ENCODE assay signal across 22 cellular contexts in genomic region chr11:74460065-74460464, GRCh38. TPM values are rescaled to one million over a fixed set of nuclear protein-coding genes. Genes with fewer than 3 reads are reported as not detected.
DNase-seq lines count a peak whose midpoint lies in the region; ATAC-seq, FAIRE-seq and TF ChIP-seq lines count a peak whose summit lies in the region.
"Had no signal": no experiment of that assay in that cellular context is flagged by ENCODE, and none has a peak within 500 bp of the region (broad histone marks: within the 10 kb centered on the region; RNA-seq: fewer than 3 reads in every experiment).

No MANE protein-coding gene starts in this region.

- intact Hi-C loops in esophagus squamous epithelium (cut with DNase I) = no loop called here

- H3K27me3 Mint-ChIP-seq in osteocyte (ENCODE audit: unreplicated experiment) = peaks cover 16% of the 10 kb centered on the region

- no peak for FAIRE-seq in A549 (lab: Jason Lieb, UNC)
- no peak for FAIRE-seq in GM19239 (lab: Jason Lieb, UNC)
- FAIRE-seq: GM12878, H54 had no signal

- ATAC-seq in A549 = no peak
- no peak for ATAC-seq in HG03108 (IDR thresholded peaks at IDR 0.05; ENCODE audit: unreplicated experiment)
- ATAC-seq: activated CD4-positive, CD25-positive, alpha-beta regulatory T cell treated with anti-CD3 and anti-CD28 coated beads, Interleukin-2, amount 50 U/mL, for 24 hours; GM12878 had no signal

- no peak overlapping the region for H3K4me3 Mint-ChIP-seq in osteocyte (ENCODE audit: unreplicated experiment)
- H3K4me3 Mint-ChIP-seq: activated CD4-positive, alpha-beta memory T cell treated with anti-CD3 and anti-CD28 coated beads for 36 hours had no signal

- CTCF ChIA-PET in A549 (lab: Yijun Ruan, JAX) = interaction anchor here (1.7 to 5.3 kb wide), 2 partner anchors 11 to 110 kb away, joined by 9 to 39 read pairs; no protein-coding TSS in a partner anchor

- POLR2A ChIA-PET in A549 (lab: Yijun Ruan, JAX) = interaction anchor here (3.6 kb wide), 1 partner anchor 33 kb away, joined by 13 read pairs; the partner anchor contains the start of gene LIPT2

- H3K36me3 ChIP-seq in esophagus squamous epithelium = peaks cover 0 to 25% (median 0%) of the 10 kb centered on the region in 3 donors

- TF ChIP-seq CTCF in A549 (IDR thresholded peaks at IDR 0.05) = no peak
- no peak for TF ChIP-seq CTCF in esophagus squamous epithelium (IDR thresholded peaks at IDR 0.05)
- no peak for TF ChIP-seq CTCF in osteocyte (IDR thresholded peaks at IDR 0.05)

- H3K27ac ChIP-seq in A549 (peak overlapping the region; percentile 11 to 65; a peak in 5 of 6 replicates), esophagus squamous epithelium (peak overlapping the region in 3 of 4 donors; percentile 50 to 66 (median 63))

- H3K4me1 Mint-ChIP-seq in osteocyte (ENCODE audit: unreplicated experiment) = no peaks in the 10 kb centered on the region

- no peaks in the 10 kb centered on the region for H3K27me3 ChIP-seq in esophagus squamous epithelium

- no peaks in the 10 kb centered on the region for H3K36me3 Mint-ChIP-seq in osteocyte (ENCODE audit: unreplicated experiment)
- H3K36me3 Mint-ChIP-seq: activated CD4-positive, alpha-beta memory T cell treated with anti-CD3 and anti-CD28 coated beads for 36 hours had no signal

- no peak for TF ChIP-seq EP300 in A549 (IDR thresholded peaks at IDR 0.05)

- no peak for TF ChIP-seq RAD21 in A549 (conservative IDR thresholded peaks at IDR 0.05 in 1 of 2, IDR thresholded peaks at IDR 0.05 in 1 of 2)

- no peak overlapping the region for H3K4me3 ChIP-seq in A549
- H3K4me3 ChIP-seq in esophagus squamous epithelium = no peak overlapping the region
- H3K4me3 ChIP-seq: GM12878 had no signal

- WGBS in A549 (ENCODE audit: missing lambda C conversion rate) = 81% methylated on average over 4 of the region's 4 CpGs
- WGBS in esophagus squamous epithelium, 2 donors = 66 to 77% methylated on average over 4 of the region's 4 CpGs

- TF ChIP-seq POLR2A in A549 (IDR thresholded peaks at IDR 0.05; ENCODE audit: low read length) (no peak), esophagus squamous epithelium (IDR thresholded peaks at IDR 0.05) (no peak)

- no peak for DNase-seq in A549 (ENCODE audit: low read depth in 1 of 2, low spot score in 1 of 2)
- peak; percentile 95 for DNase-seq in OCI-M1 (lab: John Stamatoyannopoulos, UW)
- no peak for DNase-seq in esophagus squamous epithelium (lab: John Stamatoyannopoulos, UW)
- DNase-seq in osteocyte (ENCODE audit: extremely low spot score, unreplicated experiment) = peak; percentile 49
- no peak for DNase-seq in DMS 273 treated with DMSO at 0.1 percent for 48 hours (lab: John Stamatoyannopoulos, UW)
- no peak for DNase-seq in NOMO-1 treated with DMSO at 0.1 percent for 48 hours (lab: John Stamatoyannopoulos, UW; ENCODE audit: unreplicated experiment)
- DNase-seq in GM19239 (ENCODE audit: insufficient read length, low spot score) = no peak
- DNase-seq: activated CD4-positive, alpha-beta memory T cell treated with anti-CD3 and anti-CD28 coated beads for 36 hours; activated effector memory CD4-positive, alpha-beta T cell treated with anti-CD3 and anti-CD28 coated beads, Interleukin-2, amount 50 U/mL, for 16 hours; effector CD4-positive, alpha-beta T cell; foreskin melanocyte; left ventricle myocardium superior; NCI-H1694 treated with DMSO at 0.1 percent for 48 hours; NCI-H2171 treated with DMSO at 0.1 percent for 48 hours; NCI-H526; T1000 had no signal

- H3K4me2 ChIP-seq in A549 = 0 out of 3 replicates have a peak overlapping the region, but pooled peaks have one; percentile 28

- no peak overlapping the region for H3K27ac Mint-ChIP-seq in osteocyte (ENCODE audit: unreplicated experiment)
- H3K27ac Mint-ChIP-seq: activated CD4-positive, alpha-beta memory T cell treated with anti-CD3 and anti-CD28 coated beads for 36 hours had no signal

- H3K9me3 ChIP-seq in A549 (no peaks in the 10 kb centered on the region), esophagus squamous epithelium (no peaks in the 10 kb centered on the region)
- H3K9me3 ChIP-seq: Caco-2 had no signal

- H3K4me1 ChIP-seq in A549 = peaks cover 24% of the 10 kb centered on the region
- peaks cover 0 to 36% (median 8%) of the 10 kb centered on the region in 3 donors for H3K4me1 ChIP-seq in esophagus squamous epithelium

- H3K9me3 Mint-ChIP-seq in osteocyte (ENCODE audit: unreplicated experiment) = no peaks in the 10 kb centered on the region
- H3K9me3 Mint-ChIP-seq: activated CD4-positive, alpha-beta memory T cell treated with anti-CD3 and anti-CD28 coated beads for 36 hours had no signal

TF ChIP-seq in A549, 52 proteins besides CTCF, POLR2A, EP300 and RAD21:
- no peak for TF ChIP-seq BHLHE40 (IDR thresholded peaks at IDR 0.05; ENCODE audit: low read depth, low read length)

RNA-seq across cellular contexts. Expression of gene KCNE3, which starts 7.3 kb away (rescaled TPM):
- 0.56 and 0.70 TPM in 2 replicates for polyA plus RNA-seq in A549 (2011; rRNA removed)
- polyA plus RNA-seq in A549 (2012; cell fraction: cytosol; rRNA removed) = 0.03 and 0.05 TPM in 2 replicates
- not detected in 2 replicates for polyA plus RNA-seq in A549 (2012; cell fraction: nucleus; rRNA removed)
- polyA plus RNA-seq in A549 (2017; fragmentation: RNase III; extraction: RNeasy Plus Mini Kit Qiagen cat#74134 plus additional on column Dnase treatment) = 0.20 to 0.34 TPM (median 0.23 TPM) in 3 replicates
- 0.41 and 0.78 TPM in 2 replicates for polyA minus RNA-seq in A549 (2011; rRNA and poly(A)+ RNA removed)
- total RNA-seq in esophagus squamous epithelium = 1 to 10 TPM in 3 of 4 donors, under 1 TPM in 1; 0.72 to 8.4 (median 3.5) TPM
- not detected in 2 replicates for total RNA-seq in osteocyte
- total RNA-seq: activated CD4-positive, alpha-beta memory T cell treated with anti-CD3 and anti-CD28 coated beads for 36 hours; GM12878 had no signal
- polyA plus RNA-seq: GM12878, neural cell had no signal

RNA-seq across cellular contexts. Expression of gene LIPT2, which starts 33.5 kb away (rescaled TPM):
- polyA plus RNA-seq in A549 (2011; rRNA removed) (9.8 and 12.9 TPM in 2 replicates), A549 (2017; fragmentation: RNase III; extraction: RNeasy Plus Mini Kit Qiagen cat#74134 plus additional on column Dnase treatment) (3.8 to 4.9 TPM (median 4.8 TPM) in 3 replicates)
- 5.8 and 8.5 TPM in 2 replicates for polyA plus RNA-seq in A549 (2012; cell fraction: cytosol; rRNA removed)
- polyA plus RNA-seq in A549 (2012; cell fraction: nucleus; rRNA removed) = 2.9 and 6.7 TPM in 2 replicates
- polyA minus RNA-seq in A549 (2011; rRNA and poly(A)+ RNA removed) = 7.9 and 10.2 TPM in 2 replicates
- total RNA-seq in esophagus squamous epithelium (1 to 10 TPM; 1.2 to 8.4 (median 3.9) TPM), osteocyte (1.6 and 3.5 TPM in 2 replicates)

Comparison
In these comparisons a context has a peak if more than half of its experiments do, and no peak if none do; other contexts are left out.
1. DNase-seq: peak in OCI-M1 (single experiment) and osteocyte (single experiment); none in A549 (0 of 2), esophagus squamous epithelium (single experiment), DMS 273 treated with DMSO at 0.1 percent for 48 hours (single experiment), NOMO-1 treated with DMSO at 0.1 percent for 48 hours (single experiment) and GM19239 (single experiment).